In genomic region chr6:42783177-42783875, GRCh38 we compare ENCODE assay signal across 8 cellular contexts. TPM values are rescaled to one million over a fixed set of nuclear protein-coding genes. Genes with fewer than 3 reads are reported as not detected.
DNase-seq lines count a peak whose midpoint lies in the region; ATAC-seq and TF ChIP-seq lines count a peak whose summit lies in the region.

No MANE protein-coding gene starts in this region.

- no peaks in the 10 kb centered on the region for H3K9me2 ChIP-seq in Karpas-422 (replicated peaks; ENCODE audit: insufficient read depth, low read length)

- no peak overlapping the region for H2AFZ ChIP-seq in Karpas-422 (ENCODE audit: low read length)

- peak; percentile 76 for TF ChIP-seq POLR2A in GM19099 (IDR thresholded peaks at IDR 0.05; ENCODE audit: extremely low read depth, insufficient read length, low read depth)

- intact Hi-C loops in left cardiac atrium (cut with DNase I) (no loop called here), posterior vena cava (cut with DNase I) (loop anchor here in 1 of 2 donors (5.0 kb wide), 1 partner anchor 36 kb away; the partner anchor contains the start of gene TBCC), upper lobe of right lung (cut with DNase I) (no loop called here)

- H3K27ac ChIP-seq in Karpas-422 (ENCODE audit: low read length) (peak overlapping the region; percentile 98), upper lobe of right lung (peak overlapping the region; percentile 100)

- H3K36me3 ChIP-seq in Karpas-422 (ENCODE audit: insufficient read depth, low read length) (no peaks in the 10 kb centered on the region), adipocyte (ENCODE audit: control insufficient read depth, insufficient read depth, low read length, severe bottlenecking) (no peaks in the 10 kb centered on the region), upper lobe of right lung (no peaks in the 10 kb centered on the region)

- H3K27me3 ChIP-seq in Karpas-422 (ENCODE audit: low read length) (no peaks in the 10 kb centered on the region), adipocyte (replicated peaks; ENCODE audit: control insufficient read depth, insufficient read depth, low read length) (no peaks in the 10 kb centered on the region), upper lobe of right lung (no peaks in the 10 kb centered on the region)

- peak overlapping the region; percentile 77 for H3K4me3 ChIP-seq in Karpas-422 (ENCODE audit: low read length)
- H3K4me3 ChIP-seq in adipocyte (ENCODE audit: low read length), result peak overlapping the region; percentile 99
- peak overlapping the region; percentile 95 for H3K4me3 ChIP-seq in upper lobe of right lung

- ATAC-seq in left cardiac atrium, result peak; percentile 67 to 85
- peak; percentile 81 for ATAC-seq in upper lobe of right lung

- H3K4me2 ChIP-seq in Karpas-422 (ENCODE audit: low read depth, low read length, poor library complexity, severe bottlenecking), result peak overlapping the region; percentile 87

- peaks cover 63% of the 10 kb centered on the region for H3K79me2 ChIP-seq in Karpas-422 (ENCODE audit: low read length)

- H3K9ac ChIP-seq in Karpas-422 (ENCODE audit: low read length), result peak overlapping the region; percentile 90
- peak overlapping the region; percentile 99 for H3K9ac ChIP-seq in adipocyte (ENCODE audit: low read length)

- TF ChIP-seq CTCF in upper lobe of right lung (IDR thresholded peaks at IDR 0.05), result no peak

- H3K4me1 ChIP-seq in Karpas-422 (ENCODE audit: low read length), result peaks cover 78% of the 10 kb centered on the region
- H3K4me1 ChIP-seq in adipocyte (ENCODE audit: control insufficient read depth, insufficient read depth, low read length), result peaks cover 28% of the 10 kb centered on the region
- H3K4me1 ChIP-seq in upper lobe of right lung, result peaks cover 33% of the 10 kb centered on the region

- peak; percentile 75 for DNase-seq in Ammon's horn (ENCODE audit: low spot score)
- DNase-seq in Karpas-422, result peak; percentile 90
- peak; percentile 44 for DNase-seq in SW480 (ENCODE audit: low spot score)
- peak; percentile 83 for DNase-seq in adipocyte (ENCODE audit: low read depth)
- DNase-seq in left cardiac atrium, result peak; percentile 84
- peak; percentile 95 for DNase-seq in posterior vena cava (ENCODE audit: low spot score)
- peak; percentile 90 for DNase-seq in upper lobe of right lung

- no peaks in the 10 kb centered on the region for H4K20me1 ChIP-seq in Karpas-422 (ENCODE audit: insufficient read depth, low read depth, low read length)

- no peaks in the 10 kb centered on the region for H3K9me3 ChIP-seq in Karpas-422 (ENCODE audit: low read length)
- no peaks in the 10 kb centered on the region for H3K9me3 ChIP-seq in adipocyte (ENCODE audit: control insufficient read depth, low read length)
- no peaks in the 10 kb centered on the region for H3K9me3 ChIP-seq in upper lobe of right lung

RNA-seq across cellular contexts. Expression of gene BICRAL, which starts 1.5 kb away (rescaled TPM):
- 8.8 and 16.8 TPM in 2 replicates for total RNA-seq in Karpas-422 (2014; rRNA removed; shearing (Covaris generic); ENCODE audit: low replicate concordance)
- total RNA-seq in left cardiac atrium (10 to 100 TPM; 10.0 to 10.7 TPM), posterior vena cava (10 to 100 TPM; 16.9 to 18.5 TPM), upper lobe of right lung (21.0 TPM)

RNA-seq across cellular contexts. Expression of gene TBCC, which starts 37.4 kb away (rescaled TPM):
- 154 and 205 TPM in 2 replicates for total RNA-seq in Karpas-422 (2014; rRNA removed; shearing (Covaris generic); ENCODE audit: low replicate concordance)
- 10 to 100 TPM; 12.2 to 13.0 TPM for total RNA-seq in left cardiac atrium
- total RNA-seq in posterior vena cava, result 10 to 100 TPM; 13.9 to 16.2 TPM
- total RNA-seq in upper lobe of right lung, result 17.8 TPM

Comparison
In these comparisons a context has a peak if more than half of its experiments do, and no peak if none do; other contexts are left out.
1. Peak in every context shown above with its lines: DNase-seq, ATAC-seq, H3K4me3 ChIP-seq and H3K27ac ChIP-seq.
2. DNase-seq: peak in every context shown above with its lines; median percentile 95 in posterior vena cava; 90 in Karpas-422; 90 in upper lobe of right lung; 84 in left cardiac atrium; 83 in adipocyte; 75 in Ammon's horn; 44 in SW480.